In genomic region chr11:121328967-121329653, GRCh38 we compare ENCODE assay signal across 1 cellular context.
TF ChIP-seq lines count a peak whose summit lies in the region.

No MANE protein-coding gene starts in this region.

TF ChIP-seq in K562, 482 proteins besides CTCF, POLR2A, EP300 and RAD21 (continued from another document):
- TF ChIP-seq TRIM25 (IDR thresholded peaks at IDR 0.05; ENCODE audit: borderline replicate concordance) (no peak), ZNF197 (CRISPR knock-in tag; IDR thresholded peaks at IDR 0.05; ENCODE audit: low read depth) (no peak), ZNF398 (CRISPR knock-in tag; IDR thresholded peaks at IDR 0.05) (no peak), TBL1XR1 (IDR thresholded peaks at IDR 0.05; ENCODE audit: low read length in 2 of 2) (no peak)
